15 cellular contexts compared by ENCODE assay signal in genomic region chr7:39650676-39651075, GRCh38. TPM values are rescaled to one million over a fixed set of nuclear protein-coding genes. Genes with fewer than 3 reads are reported as not detected.
DNase-seq lines count a peak whose midpoint lies in the region; ATAC-seq and TF ChIP-seq lines count a peak whose summit lies in the region.
"Had no signal": no experiment of that assay in that cellular context is flagged by ENCODE, and none has a peak within 500 bp of the region (broad histone marks: within the 10 kb centered on the region; RNA-seq: fewer than 3 reads in every experiment).

No MANE protein-coding gene starts in this region.

- peaks cover 6 to 32% of the 10 kb centered on the region in 2 donors for H3K4me1 Mint-ChIP-seq in effector memory CD8-positive, alpha-beta T cell (ENCODE audit: low read depth in 2 of 2)

- TF ChIP-seq POLR2A in erythroblast (IDR thresholded peaks at IDR 0.05; ENCODE audit: low read length), result no peak

- H3K27me3 Mint-ChIP-seq in effector memory CD8-positive, alpha-beta T cell, result no peaks in the 10 kb centered on the region
- H3K27me3 Mint-ChIP-seq: IgD-negative memory B cell had no signal

- peaks cover 31% of the 10 kb centered on the region for H3K4me1 ChIP-seq in psoas muscle
- H3K4me1 ChIP-seq: SJCRH30 had no signal

- H3K9me3 Mint-ChIP-seq in effector memory CD8-positive, alpha-beta T cell, result no peaks in the 10 kb centered on the region

- H3K4me3 Mint-ChIP-seq in effector memory CD8-positive, alpha-beta T cell, result no peak overlapping the region
- H3K4me3 Mint-ChIP-seq: IgD-negative memory B cell had no signal

- 25 to 44% (median 31%) methylated on average over 4 of the region's 4 CpGs for WGBS in psoas muscle, 3 donors

- no peak overlapping the region for H3K27ac Mint-ChIP-seq in effector memory CD8-positive, alpha-beta T cell

- intact Hi-C loops in psoas muscle (cut with DNase I), result loop anchor here in 1 of 2 donors (1.0 kb wide), 1 partner anchor 26 kb away; no protein-coding TSS in a partner anchor

- DNase-seq in EH (ENCODE audit: low read depth) (peak; percentile 49), SK-N-MC (ENCODE audit: low read depth, low spot score) (no peak), foreskin fibroblast (peak; percentile 82 to 86), psoas muscle (peak; percentile 52 to 82), kidney tubule cell (ENCODE audit: low spot score) (no peak), erythroblast (lab: John Stamatoyannopoulos, UW) (no peak)
- DNase-seq in effector memory CD8-positive, alpha-beta T cell, result no peak
- DNase-seq: amniotic stem cell, NCI-H1694, NCI-H774, SJCRH30 had no signal

- H3K9me3 ChIP-seq in SK-N-MC (ENCODE audit: low read depth, low read length), result no peaks in the 10 kb centered on the region
- H3K9me3 ChIP-seq in psoas muscle, result peaks cover 5% of the 10 kb centered on the region
- H3K9me3 ChIP-seq: prostate gland, SJCRH30 had no signal

- H3K4me3 ChIP-seq in SK-N-MC, result no peak overlapping the region
- no peak overlapping the region for H3K4me3 ChIP-seq in foreskin fibroblast (ENCODE audit: low read depth in 1 of 2, low read length in 2 of 2)
- H3K4me3 ChIP-seq in psoas muscle, result peak overlapping the region; percentile 9
- H3K4me3 ChIP-seq: prostate gland, SJCRH30 had no signal

- no peak overlapping the region for H3K9ac ChIP-seq in SK-N-MC (ENCODE audit: insufficient read length)

- ATAC-seq in psoas muscle (peak; percentile 96 to 99 (median 98)), HG02642 (IDR thresholded peaks at IDR 0.05; ENCODE audit: poor library complexity, unreplicated experiment) (no peak)
- no peak for ATAC-seq in effector memory CD8-positive, alpha-beta T cell (replicated peaks)

- no peaks in the 10 kb centered on the region for H3K27me3 ChIP-seq in psoas muscle (ENCODE audit: insufficient read depth in 3 of 3, low read length in 2 of 3)
- H3K27me3 ChIP-seq: SJCRH30 had no signal

- no peaks in the 10 kb centered on the region for H3K36me3 Mint-ChIP-seq in effector memory CD8-positive, alpha-beta T cell (ENCODE audit: insufficient read depth)

- H3K36me3 ChIP-seq in SK-N-MC (ENCODE audit: insufficient read depth, low read length) (peaks cover 19% of the 10 kb centered on the region), psoas muscle (ENCODE audit: insufficient read depth in 1 of 2, low read depth in 1 of 2) (no peaks in the 10 kb centered on the region)
- H3K36me3 ChIP-seq: prostate gland had no signal

- no peak for TF ChIP-seq CTCF in foreskin fibroblast (IDR thresholded peaks at IDR 0.05; ENCODE audit: low read depth, low read length)
- TF ChIP-seq CTCF in psoas muscle (IDR thresholded peaks at IDR 0.05), result no peak

- H3K27ac ChIP-seq in SK-N-MC, result peak overlapping the region; percentile 98
- H3K27ac ChIP-seq in psoas muscle, result peak overlapping the region; percentile 66
- H3K27ac ChIP-seq: C4-2B, prostate gland, SJCRH30 had no signal

RNA-seq across cellular contexts. Expression of gene RALA, which starts 27.3 kb away (rescaled TPM):
- 10 to 100 TPM; 15.7 to 19.3 (median 17.7) TPM for total RNA-seq in psoas muscle
- polyA plus RNA-seq in psoas muscle, result 10 to 100 TPM; 15.1 to 33.9 (median 28.7) TPM

Comparison
In these comparisons a context has a peak if more than half of its experiments do, and no peak if none do; other contexts are left out.
1. DNase-seq: peak in EH (single experiment), foreskin fibroblast (2 of 2) and psoas muscle (2 of 2); none in SK-N-MC (single experiment), effector memory CD8-positive, alpha-beta T cell (0 of 3), kidney tubule cell (single experiment) and erythroblast (0 of 2).
2. ATAC-seq: peak in psoas muscle (4 of 4); none in effector memory CD8-positive, alpha-beta T cell (single experiment) and HG02642 (single experiment).